Comparison of ENCODE assay signal across 9 cellular contexts in genomic region chr3:100042144-100042543, GRCh38.
DNase-seq lines count a peak whose midpoint lies in the region; FAIRE-seq and TF ChIP-seq lines count a peak whose summit lies in the region.
"Had no signal": no experiment of that assay in that cellular context is flagged by ENCODE, and none has a peak within 500 bp of the region (broad histone marks: within the 10 kb centered on the region; RNA-seq: fewer than 3 reads in every experiment).

No MANE protein-coding gene starts in this region.

- H3F3A ChIP-seq in neural progenitor cell (ENCODE audit: low read depth) = no peaks in the 10 kb centered on the region

- intact Hi-C loops in left ventricle myocardium inferior (cut with micrococcal nuclease) = no loop called here

- H3K4me1 ChIP-seq in adipocyte (ENCODE audit: control insufficient read depth, insufficient read depth, low read length) = peaks cover 50% of the 10 kb centered on the region
- peaks cover 74% of the 10 kb centered on the region for H3K4me1 ChIP-seq in left ventricle myocardium inferior
- peaks cover 0 to 11% of the 10 kb centered on the region in 2 donors for H3K4me1 ChIP-seq in small intestine (ENCODE audit: control insufficient read depth in 2 of 2, insufficient read depth in 1 of 2, low read depth in 1 of 2, low read length in 1 of 2)
- no peaks in the 10 kb centered on the region for H3K4me1 ChIP-seq in neural progenitor cell

- WGBS in small intestine, 3 donors = 13 to 43% (median 28%) methylated on average over 2 of the region's 2 CpGs

- no peaks in the 10 kb centered on the region for H3K36me3 ChIP-seq in adipocyte (ENCODE audit: control insufficient read depth, insufficient read depth, low read length, severe bottlenecking)
- no peaks in the 10 kb centered on the region for H3K36me3 ChIP-seq in left ventricle myocardium inferior
- no peaks in the 10 kb centered on the region for H3K36me3 ChIP-seq in small intestine (ENCODE audit: control insufficient read depth in 2 of 2, insufficient read depth in 2 of 2, low read length in 2 of 2)
- H3K36me3 ChIP-seq in neural progenitor cell = no peaks in the 10 kb centered on the region

- DNase-seq in H4 (ENCODE audit: low spot score) (peak; percentile 87), adipocyte (ENCODE audit: low read depth) (peak; percentile 89), left ventricle myocardium inferior (no peak), small intestine (peak; percentile 35), COLO668 (lab: John Stamatoyannopoulos, UW; ENCODE audit: unreplicated experiment) (no peak), neural progenitor cell (ENCODE audit: low spot score) (no peak), COLO829 (ENCODE audit: low spot score) (no peak)
- no peak for DNase-seq in effector CD4-positive, alpha-beta T cell
- DNase-seq: NCI-H1694 had no signal

- no peak overlapping the region for H2AFZ ChIP-seq in neural progenitor cell (replicated peaks)

- H3K27me3 Mint-ChIP-seq in neural progenitor cell (ENCODE audit: insufficient read depth, low read depth) = no peaks in the 10 kb centered on the region

- H3K27me3 ChIP-seq in adipocyte (replicated peaks; ENCODE audit: control insufficient read depth, insufficient read depth, low read length) (no peaks in the 10 kb centered on the region), left ventricle myocardium inferior (ENCODE audit: low read depth) (no peaks in the 10 kb centered on the region), small intestine (ENCODE audit: control insufficient read depth in 2 of 2, insufficient read depth in 2 of 2, low read length in 2 of 2) (no peaks in the 10 kb centered on the region), neural progenitor cell (no peaks in the 10 kb centered on the region)

- TF ChIP-seq CTCF in left ventricle myocardium inferior (IDR thresholded peaks at IDR 0.05; ENCODE audit: borderline replicate concordance) = no peak
- TF ChIP-seq CTCF in neural progenitor cell (IDR thresholded peaks at IDR 0.05) = no peak

- H3K4me3 Mint-ChIP-seq in neural progenitor cell = no peak overlapping the region

- FAIRE-seq in small intestine (lab: Jason Lieb, UNC) = no peak

- peak overlapping the region; percentile 60 for H3K4me3 ChIP-seq in adipocyte (ENCODE audit: low read length)
- H3K4me3 ChIP-seq in left ventricle myocardium inferior = no peak overlapping the region
- H3K4me3 ChIP-seq in small intestine (ENCODE audit: low read depth in 1 of 2, low read length in 2 of 2) = no peak overlapping the region
- no peak overlapping the region for H3K4me3 ChIP-seq in neural progenitor cell

- no peaks in the 10 kb centered on the region for H3K79me2 ChIP-seq in neural progenitor cell (ENCODE audit: low read depth)

- no peaks in the 10 kb centered on the region for H3K36me3 Mint-ChIP-seq in neural progenitor cell

- H3K27ac ChIP-seq in left ventricle myocardium inferior (replicated peaks) (peak overlapping the region; percentile 94), small intestine (ENCODE audit: low read depth in 1 of 2, low read length in 1 of 2) (peak overlapping the region in 1 of 2 donors; percentile 84), neural progenitor cell (no peak overlapping the region)

- peaks cover 10% of the 10 kb centered on the region for H3K4me1 Mint-ChIP-seq in neural progenitor cell

- no peak overlapping the region for H3K27ac Mint-ChIP-seq in neural progenitor cell

- no peaks in the 10 kb centered on the region for H3K9me3 Mint-ChIP-seq in neural progenitor cell

- no peak overlapping the region for H3K4me2 ChIP-seq in neural progenitor cell

- H3K9ac ChIP-seq in adipocyte (ENCODE audit: low read length) (peak overlapping the region; percentile 83), neural progenitor cell (no peak overlapping the region)

- H3K9me3 ChIP-seq in adipocyte (ENCODE audit: control insufficient read depth, low read length) = no peaks in the 10 kb centered on the region
- no peaks in the 10 kb centered on the region for H3K9me3 ChIP-seq in left ventricle myocardium inferior (replicated peaks)
- no peaks in the 10 kb centered on the region for H3K9me3 ChIP-seq in small intestine (ENCODE audit: control insufficient read depth, low read depth)
- no peaks in the 10 kb centered on the region for H3K9me3 ChIP-seq in neural progenitor cell (ENCODE audit: low read depth)

- H4K20me1 ChIP-seq in neural progenitor cell (ENCODE audit: low read depth) = no peaks in the 10 kb centered on the region

Comparison
In these comparisons a context has a peak if more than half of its experiments do, and no peak if none do; other contexts are left out.
1. DNase-seq: peak in H4 (single experiment), adipocyte (single experiment) and small intestine (single experiment); none in left ventricle myocardium inferior (single experiment), effector CD4-positive, alpha-beta T cell (single experiment), COLO668 (single experiment), neural progenitor cell (single experiment) and COLO829 (single experiment).